1 cellular context compared by ENCODE assay signal in the genomic region with DNA sequence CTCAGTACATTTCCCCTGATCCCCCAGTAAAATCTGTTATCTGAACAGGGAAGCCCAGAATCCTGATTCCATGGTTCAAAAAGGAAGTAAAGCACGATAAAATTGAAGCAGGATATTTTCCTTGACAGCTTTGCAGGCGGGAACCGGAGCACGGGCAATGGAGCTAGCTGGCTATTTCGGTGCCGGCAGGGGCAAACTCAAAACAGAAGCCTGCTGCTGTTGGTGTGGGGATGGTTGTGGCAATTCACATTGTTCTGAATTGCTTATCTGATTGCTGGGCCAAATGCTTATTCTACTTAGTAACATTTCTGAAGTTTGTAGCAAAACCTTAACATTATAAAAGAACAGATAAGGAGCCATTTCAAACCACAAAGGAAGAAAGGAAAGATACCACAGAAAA.
TF ChIP-seq lines count a peak whose summit lies in the region.

No MANE protein-coding gene starts in this region.

TF ChIP-seq in WTC11, 78 proteins besides CTCF, POLR2A, EP300 and RAD21 (continued from another document):
- TF ChIP-seq USF2 (CRISPR knock-in tag; IDR thresholded peaks at IDR 0.05) (no peak), RORB (CRISPR knock-in tag; IDR thresholded peaks at IDR 0.05) (no peak), ZNF423 (CRISPR knock-in tag; IDR thresholded peaks at IDR 0.05) (no peak), NFE2L1 (CRISPR knock-in tag; IDR thresholded peaks at IDR 0.05) (no peak), ZNF512 (CRISPR knock-in tag; IDR thresholded peaks at IDR 0.05; ENCODE audit: borderline replicate concordance) (no peak), OVOL2 (CRISPR knock-in tag; IDR thresholded peaks at IDR 0.05; ENCODE audit: borderline replicate concordance) (no peak), IRF1 (CRISPR knock-in tag; IDR thresholded peaks at IDR 0.05) (no peak), ZBTB21 (CRISPR knock-in tag; IDR thresholded peaks at IDR 0.05; ENCODE audit: borderline replicate concordance) (no peak), MYBL2 (CRISPR knock-in tag; IDR thresholded peaks at IDR 0.05) (no peak), RELA (CRISPR knock-in tag; IDR thresholded peaks at IDR 0.05; ENCODE audit: borderline replicate concordance) (no peak), FOXP1 (CRISPR knock-in tag; IDR thresholded peaks at IDR 0.05; ENCODE audit: borderline replicate concordance) (no peak), ARID4B (CRISPR knock-in tag; IDR thresholded peaks at IDR 0.05; ENCODE audit: borderline replicate concordance) (no peak)
